Comparison of ENCODE assay signal across 23 cellular contexts in the genomic region with DNA sequence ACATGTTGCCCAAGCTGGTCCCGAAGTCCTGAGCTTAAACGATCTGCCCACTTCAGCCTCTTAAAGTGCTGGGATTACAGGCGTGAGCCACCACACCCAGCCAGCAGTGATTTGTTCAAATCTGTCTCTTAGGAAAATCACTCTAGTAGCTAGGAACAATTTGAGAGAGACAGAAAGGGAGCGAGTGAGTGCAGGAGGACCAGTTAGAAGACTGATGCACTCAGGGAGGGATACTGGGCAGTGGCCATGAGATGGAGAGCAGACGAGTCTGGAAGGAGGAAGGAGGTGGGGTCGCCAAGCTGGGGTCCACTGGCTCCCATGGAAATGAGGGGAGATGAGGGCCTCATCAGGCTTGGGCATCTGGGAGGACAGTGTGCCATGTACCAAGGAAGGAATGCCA.
"Had no signal": no experiment of that assay in that cellular context is flagged by ENCODE, and none has a peak within 500 bp of the region (broad histone marks: within the 10 kb centered on the region; RNA-seq: fewer than 3 reads in every experiment).

No MANE protein-coding gene starts in this region.

- H3K9me3 ChIP-seq: prostate gland, right atrium auricular region, testis, tibial artery, upper lobe of left lung, uterus had no signal

- H3K36me3 ChIP-seq: neural progenitor cell, prostate gland, right atrium auricular region, tibial artery, upper lobe of left lung, uterus had no signal

- DNase-seq: dorsolateral prefrontal cortex; effector CD4-positive, alpha-beta T cell; hypothalamus; immature natural killer cell; midbrain; naive thymus-derived CD4-positive, alpha-beta T cell; stimulated activated CD4-positive, alpha-beta T cell treated with anti-CD3 and anti-CD28 coated beads, Interleukin-2, amount 100 ng/mL, for 24 hours; stimulated activated CD4-positive, alpha-beta T cell treated with anti-CD3 and anti-CD28 coated beads, Interleukin-4, amount 100 ng/mL, for 24 hours; stimulated activated naive CD8-positive, alpha-beta T cell treated with anti-CD3 and anti-CD28 coated beads, Interleukin-15, Interleukin-2, amounts not matched to agents 100 U/mL and 50 U/mL, for 24 hours; substantia nigra; testis; tibial artery; upper lobe of left lung; uterus had no signal

- ATAC-seq: naive thymus-derived CD4-positive, alpha-beta T cell; sciatic nerve; stimulated activated effector memory CD8-positive, alpha-beta T cell treated with anti-CD3 and anti-CD28 coated beads, Interleukin-12 subunit alpha, Interleukin-12 subunit beta, amount 100 ng/mL, for 72 hours; stimulated activated naive CD8-positive, alpha-beta T cell treated with anti-CD3 and anti-CD28 coated beads, Interleukin-15, Interleukin-2, amounts not matched to agents 100 U/mL and 50 U/mL, for 24 hours had no signal

- H3K4me1 Mint-ChIP-seq: memory B cell; nephron; neural progenitor cell; stimulated activated effector memory CD8-positive, alpha-beta T cell treated with anti-CD3 and anti-CD28 coated beads, Interleukin-12 subunit alpha, Interleukin-12 subunit beta, amount 100 ng/mL, for 72 hours had no signal

- H3K27ac ChIP-seq: dorsolateral prefrontal cortex, neural progenitor cell, parathyroid adenoma, prostate gland, right atrium auricular region, testis, tibial artery, upper lobe of left lung, uterus had no signal

- H3K27ac Mint-ChIP-seq: memory B cell, neural progenitor cell had no signal

- H2AFZ ChIP-seq: neural progenitor cell, parathyroid adenoma had no signal

- H3K9me3 Mint-ChIP-seq: immature natural killer cell; memory B cell; stimulated activated effector memory CD8-positive, alpha-beta T cell treated with anti-CD3 and anti-CD28 coated beads, Interleukin-12 subunit alpha, Interleukin-12 subunit beta, amount 100 ng/mL, for 72 hours had no signal

- H3K4me3 ChIP-seq: dorsolateral prefrontal cortex, lung, neural progenitor cell, prostate gland, right atrium auricular region, testis, tibial artery, upper lobe of left lung, uterus had no signal

- H3K4me1 ChIP-seq: neural progenitor cell, parathyroid adenoma, prostate gland, right atrium auricular region, testis, tibial artery, upper lobe of left lung, uterus had no signal

- H3K9ac ChIP-seq: neural progenitor cell, parathyroid adenoma had no signal

- H3K27me3 ChIP-seq: dorsolateral prefrontal cortex, neural progenitor cell, right atrium auricular region, testis, tibial artery, upper lobe of left lung, uterus had no signal

- H3K4me3 Mint-ChIP-seq: immature natural killer cell; memory B cell; naive thymus-derived CD4-positive, alpha-beta T cell; nephron; neural progenitor cell; stimulated activated effector memory CD8-positive, alpha-beta T cell treated with anti-CD3 and anti-CD28 coated beads, Interleukin-12 subunit alpha, Interleukin-12 subunit beta, amount 100 ng/mL, for 72 hours had no signal

- H3K36me3 Mint-ChIP-seq: memory B cell; naive thymus-derived CD4-positive, alpha-beta T cell; neural progenitor cell; stimulated activated effector memory CD8-positive, alpha-beta T cell treated with anti-CD3 and anti-CD28 coated beads, Interleukin-12 subunit alpha, Interleukin-12 subunit beta, amount 100 ng/mL, for 72 hours had no signal

- H3K4me2 ChIP-seq: neural progenitor cell had no signal
